Comparison of ENCODE assay signal across 13 cellular contexts in genomic region chr7:73436031-73436929, GRCh38. TPM values are rescaled to one million over a fixed set of nuclear protein-coding genes. Genes with fewer than 3 reads are reported as not detected.
A peak's percentile ranks its signal among the peaks of the same experiment; 100 is the strongest.
DNase-seq lines count a peak whose midpoint lies in the region; ATAC-seq and TF ChIP-seq lines count a peak whose summit lies in the region.
"Had no signal": no experiment of that assay in that cellular context is flagged by ENCODE, and none has a peak within 500 bp of the region (broad histone marks: within the 10 kb centered on the region; RNA-seq: fewer than 3 reads in every experiment).

No MANE protein-coding gene starts in this region.

- H3K79me2 ChIP-seq in HCT116 (ENCODE audit: insufficient read depth, low read length) = no peaks in the 10 kb centered on the region

- peaks cover 7% of the 10 kb centered on the region for H3K36me3 Mint-ChIP-seq in neural crest cell (ENCODE audit: low read depth)

- no peaks in the 10 kb centered on the region for H3K9me3 ChIP-seq in BLaER1
- no peaks in the 10 kb centered on the region for H3K9me3 ChIP-seq in HCT116 (ENCODE audit: control insufficient read depth in 1 of 2, insufficient read depth in 1 of 2, low read depth in 1 of 2, low read length in 2 of 2)
- H3K9me3 ChIP-seq: heart right ventricle, vagina had no signal

- H3K36me3 ChIP-seq in BLaER1 (peaks cover 29% of the 10 kb centered on the region), HCT116 (ENCODE audit: control insufficient read depth in 1 of 2, insufficient read depth in 2 of 2, low read length in 2 of 2) (peaks cover 6 to 9% of the 10 kb centered on the region in 2 experiments)

- H3K4me3 ChIP-seq in BLaER1 (no peak overlapping the region), HCT116 (replicated peaks in 1 of 2; ENCODE audit: low read depth in 1 of 2, low read length in 2 of 2) (no peak overlapping the region)
- H3K4me3 ChIP-seq: heart right ventricle, lung, vagina had no signal

- TF ChIP-seq CTCF in HCT116 (IDR thresholded peaks at IDR 0.05 in 2 of 3, conservative IDR thresholded peaks at IDR 0.05 in 1 of 3; ENCODE audit: borderline replicate concordance in 1 of 3, insufficient read depth in 1 of 3, low read depth in 2 of 3, low read length in 2 of 3) = peak in 2 of 3 experiments; percentile 2 to 24; a peak in 1 of 6 replicates
- no peak for TF ChIP-seq CTCF in neural crest cell (conservative IDR thresholded peaks at IDR 0.05)

- intact Hi-C loops in HCT116 (cut with micrococcal nuclease) = no loop called here

- peaks cover 47% of the 10 kb centered on the region for H3K4me1 Mint-ChIP-seq in neural crest cell

- BruUV-seq in HCT116 (replicated peaks; lab: Mats Ljungman, UMichigan) = no TSS peak

- peaks cover 29% of the 10 kb centered on the region for H3K4me1 ChIP-seq in BLaER1
- H3K4me1 ChIP-seq in HCT116 (ENCODE audit: control insufficient read depth in 1 of 2, insufficient read depth in 2 of 2, low read length in 2 of 2) = peaks cover 0 to 10% of the 10 kb centered on the region in 2 experiments; a peak in 3 of 4 replicates

- H3K4me2 ChIP-seq in BLaER1 (0 out of 2 replicates have a peak overlapping the region, but pooled peaks have one; percentile 17), HCT116 (ENCODE audit: low read length) (no peak overlapping the region)

- H3K4me3 Mint-ChIP-seq in neural crest cell = peak overlapping the region; percentile 72
- H3K4me3 Mint-ChIP-seq: CD8-positive, alpha-beta T cell had no signal

- no peak for TF ChIP-seq POLR2A in HCT116 (IDR thresholded peaks at IDR 0.05; ENCODE audit: borderline replicate concordance, extremely low read depth, insufficient read depth, insufficient read length)

- RAD21 ChIA-PET in HCT116 (lab: Charles Lee; ENCODE audit: low non-redundant PET in 1 of 2, low total read pairs in 2 of 2, uncharacterized antibody in 2 of 2, unreplicated experiment in 2 of 2) = no interaction called here

- H2AFZ ChIP-seq in HCT116 (ENCODE audit: low read depth, low read length, poor library complexity, severe bottlenecking) = no peak overlapping the region

- no peak overlapping the region for H3K27ac ChIP-seq in BLaER1
- no peak overlapping the region for H3K27ac ChIP-seq in HCT116 (ENCODE audit: low read depth, low read length)
- H3K27ac ChIP-seq: heart right ventricle, vagina had no signal

- H3K27me3 Mint-ChIP-seq in neural crest cell (ENCODE audit: low read depth) = peaks cover 2% of the 10 kb centered on the region

- peaks cover 36% of the 10 kb centered on the region for H4K20me1 ChIP-seq in BLaER1
- H4K20me1 ChIP-seq in HCT116 (ENCODE audit: insufficient read depth) = no peaks in the 10 kb centered on the region

- no peak overlapping the region for H3K27ac Mint-ChIP-seq in neural crest cell (ENCODE audit: unreplicated experiment)
- H3K27ac Mint-ChIP-seq: CD8-positive, alpha-beta T cell had no signal

- no peak overlapping the region for H3K9ac ChIP-seq in BLaER1
- no peak overlapping the region for H3K9ac ChIP-seq in HCT116 (ENCODE audit: low read length)

- ATAC-seq in HCT116 (peak; percentile 37), SK-N-SH treated with all-trans-retinoic acid at 6 μM for 48 hours (peak; percentile 10), GM21737 (IDR thresholded peaks at IDR 0.05; ENCODE audit: unreplicated experiment) (no peak)
- ATAC-seq: CD8-positive, alpha-beta T cell had no signal

- POLR2A ChIA-PET in HCT116 (lab: Charles Lee) = interaction anchor here (0.5 kb wide), 1 partner anchor 9 kb away, joined by 3 read pairs; no protein-coding TSS in a partner anchor

- H3K27me3 ChIP-seq in BLaER1 (no peaks in the 10 kb centered on the region), HCT116 (ENCODE audit: insufficient read depth, low read length) (no peaks in the 10 kb centered on the region)
- H3K27me3 ChIP-seq: vagina had no signal

- DNase-seq in HCT116 (ENCODE audit: low read depth, low spot score) (no peak), neural crest cell (ENCODE audit: low read depth, low spot score) (no peak), mesenteric fat pad (ENCODE audit: low spot score) (no peak)
- DNase-seq in activated CD4-positive, alpha-beta T cell treated with anti-CD3 and anti-CD28 coated beads for 4 hours = no peak
- DNase-seq in stimulated activated naive CD4-positive, alpha-beta T cell (lab: John Stamatoyannopoulos, UW) = no peak
- DNase-seq: CD8-positive, alpha-beta T cell; heart right ventricle; MV-4-11 had no signal

- no peaks in the 10 kb centered on the region for H3K9me3 Mint-ChIP-seq in neural crest cell
- H3K9me3 Mint-ChIP-seq: CD8-positive, alpha-beta T cell had no signal

- H3K9me2 ChIP-seq in HCT116 (ENCODE audit: insufficient read depth) = no peaks in the 10 kb centered on the region

- TF ChIP-seq RAD21 in HCT116 (IDR thresholded peaks at IDR 0.05; ENCODE audit: low read depth) = peak; percentile 62

- CTCF ChIA-PET in HCT116 (lab: Charles Lee) = interaction anchor here (1.0 to 1.6 kb wide), 3 partner anchors 16 to 112 kb away, joined by 3 to 5 read pairs (median 4); no protein-coding TSS in a partner anchor

TF ChIP-seq in HCT116, 20 proteins besides CTCF, POLR2A, EP300 and RAD21:
- TF ChIP-seq EGR1 (IDR thresholded peaks at IDR 0.05; ENCODE audit: low read depth) = no peak
- TF ChIP-seq ZBTB33 (IDR thresholded peaks at IDR 0.05; ENCODE audit: extremely low read depth, insufficient replicate concordance, low read length) = no peak
- no peak for TF ChIP-seq CEBPB (IDR thresholded peaks at IDR 0.05; ENCODE audit: low read depth)
- no peak for TF ChIP-seq FOSL1 (IDR thresholded peaks at IDR 0.05; ENCODE audit: low read depth)
- no peak for TF ChIP-seq POLR2AphosphoS5 (IDR thresholded peaks at IDR 0.05; ENCODE audit: low read depth, low read length)

TF ChIP-seq in SK-N-SH treated with all-trans-retinoic acid at 6 μM for 48 hours, 23 proteins besides CTCF, POLR2A, EP300 and RAD21:
- TF ChIP-seq PPARA (CRISPR knock-in tag; IDR thresholded peaks at IDR 0.05; ENCODE audit: borderline replicate concordance) (no peak), SNAI2 (CRISPR knock-in tag; IDR thresholded peaks at IDR 0.05) (no peak)

RNA-seq across cellular contexts. Expression of gene FZD9, which starts 2.7 kb away (rescaled TPM):
- total RNA-seq in HCT116 (2021; ENCODE audit: unreplicated experiment) = 0.32 TPM
- polyA plus RNA-seq in HCT116 (2012) = 0.36 and 0.37 TPM in 2 replicates
- 6.6 and 7.0 TPM in 2 replicates for total RNA-seq in neural crest cell
- total RNA-seq in mesenteric fat pad = 0.77 TPM
